In the genomic region with DNA sequence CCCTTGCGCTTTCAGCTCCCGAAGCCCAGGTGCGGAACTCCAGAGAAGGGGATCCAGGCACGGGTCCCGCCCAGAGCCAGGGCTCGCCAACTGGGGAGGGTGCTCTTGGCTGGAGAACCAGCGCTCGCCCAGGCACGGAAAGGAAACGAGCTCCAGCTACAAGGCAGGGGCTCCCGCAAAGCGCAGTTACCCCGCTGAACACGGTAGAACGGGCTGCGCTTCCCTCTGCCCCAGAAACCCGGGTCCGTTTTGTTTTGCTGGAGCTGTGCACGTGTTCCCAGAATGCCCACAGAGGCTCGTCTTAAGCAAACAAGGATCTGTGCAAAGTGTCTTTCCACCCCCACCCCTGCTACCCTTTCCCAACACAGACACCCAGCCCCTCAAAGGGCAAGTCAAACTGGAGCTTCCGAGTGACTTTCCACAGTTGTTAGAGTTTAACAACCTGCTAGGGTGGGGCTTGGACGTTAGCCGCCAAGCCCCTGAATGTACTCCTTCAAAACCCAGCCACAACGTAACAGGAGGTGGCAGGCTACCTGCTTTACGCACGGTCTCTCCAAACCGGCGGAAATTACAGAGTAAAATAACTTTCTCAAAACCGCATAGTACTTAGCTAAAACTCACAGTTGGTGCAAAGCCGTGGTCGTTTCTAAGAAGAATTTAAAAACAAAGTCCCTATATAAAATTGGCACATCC, we compare ENCODE assay signal across 8 cellular contexts. TPM values are rescaled to one million over a fixed set of nuclear protein-coding genes. Genes with fewer than 3 reads are reported as not detected.
A peak's percentile ranks its signal among the peaks of the same experiment; 100 is the strongest.
DNase-seq lines count a peak whose midpoint lies in the region; ATAC-seq and TF ChIP-seq lines count a peak whose summit lies in the region.

No MANE protein-coding gene starts in this region.

- peaks cover 0 to 9% (median 9%) of the 10 kb centered on the region in 3 donors for H3K36me3 Mint-ChIP-seq in immature natural killer cell

- peak; percentile 53 for DNase-seq in GM10248 (ENCODE audit: extremely low spot score)
- peak; percentile 69 for DNase-seq in KBM-7
- DNase-seq in UCSD-AML1 (lab: John Stamatoyannopoulos, UW; ENCODE audit: unreplicated experiment): peak; percentile 62
- DNase-seq in brain microvascular endothelial cell: peak; percentile 5
- DNase-seq in immature natural killer cell: peak; percentile 81 to 89 (median 88)
- DNase-seq in smooth muscle cell (lab: John Stamatoyannopoulos, UW; ENCODE audit: unreplicated experiment): peak; percentile 6
- DNase-seq in DMS153 treated with DMSO at 0.1 percent for 48 hours (lab: John Stamatoyannopoulos, UW; ENCODE audit: unreplicated experiment): no peak

- CTCF ChIA-PET in GM10248 (lab: Yijun Ruan, JAX): interaction anchor here (0.9 to 1.2 kb wide), 6 partner anchors 10 to 89 kb away, joined by 3 to 6 read pairs (median 4); no protein-coding TSS in a partner anchor

- H3F3A ChIP-seq in smooth muscle cell (ENCODE audit: low read depth): no peaks in the 10 kb centered on the region

- no peaks in the 10 kb centered on the region for H3K4me1 ChIP-seq in smooth muscle cell (ENCODE audit: low read depth)

- H3K4me3 ChIP-seq in brain microvascular endothelial cell (ENCODE audit: low read depth, low read length) (peak overlapping the region; percentile 67), smooth muscle cell (peak overlapping the region; percentile 56)

- no peaks in the 10 kb centered on the region for H4K20me1 ChIP-seq in smooth muscle cell (ENCODE audit: low read depth)

- in situ Hi-C loops in KBM-7 (cut with MboI; ENCODE audit: low pct_unique_long_range_greater_than_20kb, low sequenced_read_pairs) (no loop called here), brain microvascular endothelial cell (cut with HindIII; ENCODE audit: low pct_ligation_motif_present, low sequenced_read_pairs) (no loop called here)

- no peaks in the 10 kb centered on the region for H3K79me2 ChIP-seq in smooth muscle cell (ENCODE audit: low read depth)

- H3K4me2 ChIP-seq in smooth muscle cell: peak overlapping the region; percentile 95

- peak overlapping the region; percentile 94 for H2AFZ ChIP-seq in smooth muscle cell (ENCODE audit: low read depth)

- ATAC-seq in GM18873 (IDR thresholded peaks at IDR 0.05; ENCODE audit: low FRiP score, unreplicated experiment): no peak

- peaks cover 19 to 32% (median 26%) of the 10 kb centered on the region in 3 donors for H3K27me3 Mint-ChIP-seq in immature natural killer cell (ENCODE audit: low read depth in 3 of 3)

- H3K4me1 Mint-ChIP-seq in immature natural killer cell: peaks cover 61 to 75% of the 10 kb centered on the region in 2 donors

- H3K4me3 Mint-ChIP-seq in immature natural killer cell: peak overlapping the region; percentile 89 to 95 (median 93)

- WGBS in smooth muscle cell (ENCODE audit: low lambda C conversion rate): 6% methylated on average over 31 of the region's 31 CpGs

- TF ChIP-seq CTCF in GM10248 (IDR thresholded peaks at IDR 0.05; ENCODE audit: control extremely low read depth, extremely low read depth, low read depth, missing control alignments) (no peak), brain microvascular endothelial cell (IDR thresholded peaks at IDR 0.05; ENCODE audit: low read depth, low read length, missing control alignments) (no peak), smooth muscle cell (IDR thresholded peaks at IDR 0.05; ENCODE audit: borderline replicate concordance, insufficient read depth, poor library complexity, severe bottlenecking) (no peak)

- H3K27ac Mint-ChIP-seq in immature natural killer cell: peak overlapping the region; percentile 94 to 100 (median 96)

- POLR2A ChIA-PET in GM10248 (lab: Yijun Ruan, JAX): interaction anchor here (1.9 kb wide), 1 partner anchor 76 kb away, joined by 9 read pairs; the partner anchor contains the start of gene TRAPPC8

- H3K9me3 Mint-ChIP-seq in immature natural killer cell: no peaks in the 10 kb centered on the region

- H3K36me3 ChIP-seq in brain microvascular endothelial cell (replicated peaks) (no peaks in the 10 kb centered on the region), smooth muscle cell (ENCODE audit: low read depth) (no peaks in the 10 kb centered on the region)

- no peak overlapping the region for H3K9ac ChIP-seq in smooth muscle cell (ENCODE audit: low read depth)

- no peak overlapping the region for H3K27ac ChIP-seq in brain microvascular endothelial cell
- no peak overlapping the region for H3K27ac ChIP-seq in smooth muscle cell (ENCODE audit: low read depth)

- no peaks in the 10 kb centered on the region for H3K9me3 ChIP-seq in smooth muscle cell (replicated peaks; ENCODE audit: low read depth)

- no peaks in the 10 kb centered on the region for H3K27me3 ChIP-seq in brain microvascular endothelial cell (replicated peaks)
- H3K27me3 ChIP-seq in smooth muscle cell (ENCODE audit: low read depth): peaks cover 40% of the 10 kb centered on the region

RNA-seq across cellular contexts. Expression of gene RNF125, which starts 0.8 kb away (rescaled TPM):
- polyA plus RNA-seq in immature natural killer cell (100 to 1,000 TPM in 2 of 3 donors, 10 to 100 TPM in 1; 73.0 to 132 (median 122) TPM), smooth muscle cell (not detected in 2 replicates)
- 0.04 and 0.09 TPM in 2 replicates for total RNA-seq in smooth muscle cell

Comparison
In these comparisons a context has a peak if more than half of its experiments do, and no peak if none do; other contexts are left out.
1. RNA of gene RNF125, which starts 0.8 kb away (polyA plus RNA-seq): 73.0 to 132 TPM in immature natural killer cell; not detected in smooth muscle cell; every median in the first group is over 10 times any median in the second.